10 cellular contexts compared by ENCODE assay signal in the genomic region with DNA sequence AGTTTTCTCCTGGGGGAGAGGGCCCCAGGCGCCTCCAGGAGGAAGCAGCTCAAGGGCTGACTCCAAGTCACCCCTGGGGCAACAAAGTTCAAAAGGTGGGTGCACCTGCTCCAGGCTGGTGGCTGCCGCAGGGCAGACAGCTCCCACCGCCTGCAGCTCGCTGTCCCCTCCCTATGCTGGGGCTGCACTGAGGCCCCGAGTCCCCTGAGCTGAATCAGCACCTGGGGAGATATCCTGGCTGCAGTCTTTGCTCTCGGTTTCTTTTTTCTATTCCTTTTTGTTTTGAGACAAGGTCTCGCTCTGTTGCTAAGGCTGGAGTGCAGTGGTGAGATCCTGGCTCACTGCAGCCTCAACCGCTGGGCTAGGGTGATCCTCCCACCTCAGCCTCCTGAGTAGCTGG.
A peak's percentile ranks its signal among the peaks of the same experiment; 100 is the strongest.
DNase-seq lines count a peak whose midpoint lies in the region; ATAC-seq, FAIRE-seq and TF ChIP-seq lines count a peak whose summit lies in the region.
"Had no signal": no experiment of that assay in that cellular context is flagged by ENCODE, and none has a peak within 500 bp of the region (broad histone marks: within the 10 kb centered on the region; RNA-seq: fewer than 3 reads in every experiment).

No MANE protein-coding gene starts in this region.

- H3K4me1 ChIP-seq in Peyer's patch (no peaks in the 10 kb centered on the region), esophagus squamous epithelium (no peaks in the 10 kb centered on the region), small intestine (ENCODE audit: control insufficient read depth in 2 of 2, insufficient read depth in 1 of 2, low read depth in 1 of 2, low read length in 1 of 2) (no peaks in the 10 kb centered on the region)
- H3K4me1 ChIP-seq: BE2C had no signal

- H3K27ac ChIP-seq in Peyer's patch (no peak overlapping the region), esophagus squamous epithelium (no peak overlapping the region), small intestine (ENCODE audit: low read depth in 1 of 2, low read length in 1 of 2) (no peak overlapping the region)

- CTCF ChIA-PET in HEK293T (lab: Yijun Ruan, JAX): no interaction called here

- H3K9me3 ChIP-seq in Peyer's patch (no peaks in the 10 kb centered on the region), esophagus squamous epithelium (no peaks in the 10 kb centered on the region), small intestine (ENCODE audit: control insufficient read depth, low read depth) (no peaks in the 10 kb centered on the region)
- H3K9me3 ChIP-seq: BE2C had no signal

- H3K36me3 ChIP-seq in Peyer's patch (no peaks in the 10 kb centered on the region), esophagus squamous epithelium (no peaks in the 10 kb centered on the region), small intestine (ENCODE audit: control insufficient read depth in 2 of 2, insufficient read depth in 2 of 2, low read length in 2 of 2) (no peaks in the 10 kb centered on the region)
- H3K36me3 ChIP-seq: BE2C had no signal

- H3K4me3 ChIP-seq in Peyer's patch (no peak overlapping the region), esophagus squamous epithelium (no peak overlapping the region), small intestine (ENCODE audit: low read depth in 1 of 2, low read length in 2 of 2) (no peak overlapping the region)

- intact Hi-C loops in esophagus squamous epithelium (cut with DNase I): no loop called here

- 66 to 68% methylated on average over 4 to 8 of the region's 8 CpGs for WGBS in esophagus squamous epithelium, 2 donors
- 52 to 64% (median 53%) methylated on average over 7 to 8 of the region's 8 CpGs for WGBS in small intestine, 3 donors

- H3K27me3 ChIP-seq in Peyer's patch (no peaks in the 10 kb centered on the region), esophagus squamous epithelium (peaks cover 0 to 46% (median 0%) of the 10 kb centered on the region in 4 donors), small intestine (ENCODE audit: control insufficient read depth in 2 of 2, insufficient read depth in 2 of 2, low read length in 2 of 2) (no peaks in the 10 kb centered on the region)

- TF ChIP-seq CTCF in Peyer's patch (IDR thresholded peaks at IDR 0.05) (no peak), esophagus squamous epithelium (IDR thresholded peaks at IDR 0.05) (no peak)

- no peak for TF ChIP-seq POLR2A in GM12892 (IDR thresholded peaks at IDR 0.05; ENCODE audit: low read depth, low read length)
- TF ChIP-seq POLR2A in Peyer's patch (IDR thresholded peaks at IDR 0.05): no peak
- no peak for TF ChIP-seq POLR2A in esophagus squamous epithelium (IDR thresholded peaks at IDR 0.05)

- POLR2A ChIA-PET in HEK293T (lab: Yijun Ruan, JAX): no interaction called here

- DNase-seq in GM12892 (ENCODE audit: insufficient read length) (peak; percentile 63), Peyer's patch (peak in 2 of 3 donors; percentile 26 to 27), HEK293T (ENCODE audit: extremely low spot score) (no peak), esophagus squamous epithelium (lab: John Stamatoyannopoulos, UW) (no peak), small intestine (no peak)
- no peak for DNase-seq in NK-92 treated with Interleukin-12 subunit alpha and Interleukin-12 subunit beta, amount 100 ng/mL, for 24 hours (lab: John Stamatoyannopoulos, UW)
- DNase-seq: BE2C had no signal

- peak; percentile 93 for ATAC-seq in GM21360 (IDR thresholded peaks at IDR 0.05; ENCODE audit: unreplicated experiment)
- peak; percentile 95 for ATAC-seq in HG03039 (IDR thresholded peaks at IDR 0.05; ENCODE audit: unreplicated experiment)

- FAIRE-seq in GM12892 (lab: Jason Lieb, UNC): peak; percentile 5
- FAIRE-seq in small intestine (lab: Jason Lieb, UNC): no peak
- FAIRE-seq: endometrium had no signal

TF ChIP-seq in HEK293T, 16 proteins besides CTCF, POLR2A, EP300 and RAD21:
- TF ChIP-seq HDGF (IDR thresholded peaks at IDR 0.05; ENCODE audit: borderline replicate concordance): no peak
- TF ChIP-seq PKNOX1 (IDR thresholded peaks at IDR 0.05): no peak

Comparison
In these comparisons a context has a peak if more than half of its experiments do, and no peak if none do; other contexts are left out.
1. DNase-seq: peak in GM12892 (single experiment) and Peyer's patch (2 of 3); none in HEK293T (single experiment), esophagus squamous epithelium (single experiment), small intestine (single experiment) and NK-92 treated with Interleukin-12 subunit alpha and Interleukin-12 subunit beta, amount 100 ng/mL, for 24 hours (single experiment).